Comparison of ENCODE assay signal across 16 cellular contexts in genomic region chr16:29908719-29909220, GRCh38. TPM values are rescaled to one million over a fixed set of nuclear protein-coding genes. Genes with fewer than 3 reads are reported as not detected.
DNase-seq lines count a peak whose midpoint lies in the region; ATAC-seq and TF ChIP-seq lines count a peak whose summit lies in the region.
"Had no signal": no experiment of that assay in that cellular context is flagged by ENCODE, and none has a peak within 500 bp of the region (broad histone marks: within the 10 kb centered on the region; RNA-seq: fewer than 3 reads in every experiment).

No MANE protein-coding gene starts in this region.

- H3K36me3 Mint-ChIP-seq in WTC11, result peaks cover 4% of the 10 kb centered on the region; the same call in 1 of the 2 replicates

- no peaks in the 10 kb centered on the region for H3K27me3 Mint-ChIP-seq in WTC11 (ENCODE audit: low read depth)

- TF ChIP-seq CTCF in WTC11 (IDR thresholded peaks at IDR 0.05), result no peak

- no peaks in the 10 kb centered on the region; the same call in 1 of the 2 replicates for H3K36me3 ChIP-seq in ACC112 (ENCODE audit: insufficient read depth, low read length)

- DNase-seq in WTC11 (ENCODE audit: low spot score) (no peak), NCI-H446 (lab: John Stamatoyannopoulos, UW) (no peak), HuH-7 (ENCODE audit: low spot score) (no peak)
- DNase-seq: CD8-positive, alpha-beta T cell; GOT3; NCI-H1105; NCI-H1694; NCI-H2081 treated with DMSO at 0.1 percent for 48 hours; NCI-H510A; NCI-H748 treated with DMSO at 0.1 percent for 48 hours; NK-92 treated with Interleukin-12 subunit alpha and Interleukin-12 subunit beta, amount 100 ng/mL, for 24 hours; SHP77 had no signal

- no peaks in the 10 kb centered on the region for H3K79me2 ChIP-seq in ACC112 (ENCODE audit: control insufficient read depth, insufficient read depth, low read length, unreplicated experiment)

- no peak overlapping the region for H3K4me3 Mint-ChIP-seq in WTC11
- H3K4me3 Mint-ChIP-seq: CD8-positive, alpha-beta T cell had no signal

- H3K9me3 Mint-ChIP-seq in WTC11, result no peaks in the 10 kb centered on the region
- H3K9me3 Mint-ChIP-seq: CD8-positive, alpha-beta T cell had no signal

- no peak overlapping the region for H3K4me3 ChIP-seq in ACC112 (ENCODE audit: low read depth, low read length)
- H3K4me3 ChIP-seq: A549, BLaER1, SK-N-MC had no signal

- no peak for ATAC-seq in WTC11
- ATAC-seq: A549; CD8-positive, alpha-beta T cell had no signal

- no peaks in the 10 kb centered on the region for H3K27me3 ChIP-seq in ACC112 (ENCODE audit: insufficient read depth, low read length)
- H3K27me3 ChIP-seq: BLaER1 had no signal

- POLR2A ChIA-PET in WTC11 (lab: Charles Lee), result no interaction called here

- H3K27ac ChIP-seq in ACC112 (ENCODE audit: low read depth, low read length), result peak overlapping the region; percentile 8; the same call in 1 of the 2 replicates
- H3K27ac ChIP-seq: A549, BLaER1, SK-N-MC had no signal

- H3K4me1 Mint-ChIP-seq in WTC11, result peaks cover 8% of the 10 kb centered on the region

- CTCF ChIA-PET in WTC11 (lab: Charles Lee), result interaction anchor here (1.0 to 2.7 kb wide), 6 partner anchors 9 to 124 kb away, joined by 3 to 10 read pairs (median 3); partner anchors contain the start of genes ASPHD1 and SEZ6L2

- H3K27ac Mint-ChIP-seq in WTC11, result no peak overlapping the region
- H3K27ac Mint-ChIP-seq: CD8-positive, alpha-beta T cell had no signal

- peaks cover 7% of the 10 kb centered on the region for H3K4me1 ChIP-seq in ACC112 (ENCODE audit: control insufficient read depth, insufficient read depth, low read length, unreplicated experiment)
- H3K4me1 ChIP-seq: A549 had no signal

- no peak overlapping the region for H2AFZ ChIP-seq in ACC112 (ENCODE audit: low read length, unreplicated experiment)

TF ChIP-seq in WTC11, 78 proteins besides CTCF, POLR2A, EP300 and RAD21:
- TF ChIP-seq ZNF121 (CRISPR knock-in tag; IDR thresholded peaks at IDR 0.05), result peak; percentile 79
- no peak for TF ChIP-seq ERG (CRISPR knock-in tag; IDR thresholded peaks at IDR 0.05)

RNA-seq across cellular contexts. Expression of gene ASPHD1, which starts 8.5 kb away (rescaled TPM):
- total RNA-seq in WTC11 (2021), result 17.6 to 26.9 TPM (median 20.2 TPM) in 3 replicates
- total RNA-seq: CD8-positive, alpha-beta T cell had no signal

RNA-seq across cellular contexts. Expression of gene SEZ6L2, which starts 9.4 kb away (rescaled TPM):
- 58.2 to 68.5 TPM (median 64.2 TPM) in 3 replicates for total RNA-seq in WTC11 (2021)
- total RNA-seq: CD8-positive, alpha-beta T cell had no signal

RNA-seq across cellular contexts. Expression of gene KCTD13, which starts 17.3 kb away (rescaled TPM):
- 18.5 to 20.9 TPM (median 19.4 TPM) in 3 replicates for total RNA-seq in WTC11 (2021)

RNA-seq across cellular contexts. Expression of gene CDIPT, which starts 45.7 kb away (rescaled TPM):
- total RNA-seq in WTC11 (2021), result 70.7 to 71.7 TPM (median 70.9 TPM) in 3 replicates

RNA-seq across cellular contexts. Expression of gene TMEM219, which starts 53.1 kb away (rescaled TPM):
- 69.6 to 87.6 TPM (median 78.0 TPM) in 3 replicates for total RNA-seq in WTC11 (2021)
